ENCODE assay signal across 22 cellular contexts in the genomic region with DNA sequence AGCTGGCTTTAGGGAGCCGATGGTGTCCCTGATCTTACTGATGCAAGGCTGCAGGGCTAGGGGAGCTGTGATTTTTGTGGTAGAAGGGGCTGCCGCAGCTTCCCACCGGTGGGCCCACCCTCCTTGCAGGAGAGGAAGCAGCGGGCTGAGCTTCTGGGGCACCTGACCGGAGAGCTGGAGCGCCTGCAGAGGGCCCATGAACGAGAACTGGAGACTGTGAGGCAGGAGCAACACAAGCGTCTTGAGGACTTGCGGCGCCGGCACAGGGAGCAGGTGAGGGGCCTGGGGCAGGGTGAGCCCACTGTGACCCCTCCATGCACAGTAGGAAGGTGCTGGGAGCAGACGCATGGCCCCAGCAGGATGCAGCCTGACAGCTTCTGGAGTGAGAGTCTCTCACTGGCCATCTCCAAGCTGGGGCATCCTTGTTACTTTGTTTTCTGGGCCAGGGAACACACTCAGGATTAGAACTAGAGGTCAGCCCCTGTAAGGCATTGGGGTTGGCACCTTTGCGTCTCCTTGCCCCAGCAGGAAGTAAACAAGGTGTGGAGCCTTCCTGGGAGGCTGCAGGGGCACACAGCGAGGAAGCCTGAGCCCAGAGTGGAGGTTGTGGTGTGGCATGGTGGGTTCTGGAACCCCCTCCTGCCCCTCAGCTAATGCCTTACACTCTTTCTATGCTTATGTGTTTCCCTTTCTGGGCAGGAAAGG.
"Had no signal": no experiment of that assay in that cellular context is flagged by ENCODE, and none has a peak within 500 bp of the region (broad histone marks: within the 10 kb centered on the region; RNA-seq: fewer than 3 reads in every experiment).

No MANE protein-coding gene starts in this region.

- H3K4me3 ChIP-seq: SJSA1, SK-N-MC had no signal

- H3K27me3 ChIP-seq: SJSA1 had no signal

- H3K27ac ChIP-seq: KMS-11, SJSA1, SK-N-MC had no signal

- H3K9me3 ChIP-seq: SJSA1 had no signal

- DNase-seq: IMR-90, Kasumi-1, MM.1S, NCI-H1092 treated with DMSO at 0.1 percent for 48 hours, NCI-H1436, NCI-H187, NCI-H2029, NCI-H2081 treated with DMSO at 0.1 percent for 48 hours, NCI-H2171, NCI-H226, NCI-H446, NCI-H510A, NCI-H524 treated with DMSO at 0.1 percent for 48 hours, NCI-H69, NCI-H774, Right ventricle myocardium superior, RPMI8226, SIG-M5 had no signal

- ATAC-seq: HepG2 had no signal
